Comparison of ENCODE assay signal across 30 cellular contexts in genomic region chr1:227740401-227740960, GRCh38. TPM values are rescaled to one million over a fixed set of nuclear protein-coding genes. Genes with fewer than 3 reads are reported as not detected.
DNase-seq lines count a peak whose midpoint lies in the region; ATAC-seq, FAIRE-seq and TF ChIP-seq lines count a peak whose summit lies in the region.
"Had no signal": no experiment of that assay in that cellular context is flagged by ENCODE, and none has a peak within 500 bp of the region (broad histone marks: within the 10 kb centered on the region; RNA-seq: fewer than 3 reads in every experiment).

No MANE protein-coding gene starts in this region.

- H3K9me3 Mint-ChIP-seq in CD4-positive, alpha-beta T cell: no peaks in the 10 kb centered on the region
- no peaks in the 10 kb centered on the region for H3K9me3 Mint-ChIP-seq in CD8-positive, alpha-beta T cell
- no peaks in the 10 kb centered on the region for H3K9me3 Mint-ChIP-seq in astrocyte (ENCODE audit: unreplicated experiment)
- no peaks in the 10 kb centered on the region for H3K9me3 Mint-ChIP-seq in neural progenitor cell
- H3K9me3 Mint-ChIP-seq: activated naive CD8-positive, alpha-beta T cell treated with anti-CD3 and anti-CD28 coated beads, Interleukin-2, amount 10 ng/mL, durations not matched to agents 7 days and 5 days; dendritic cell treated with granulocyte-macrophage colony-stimulating factor and Interleukin-4, amounts not matched to agents 40 ng/mL and 50 ng/mL, for 4 days; endodermal cell; HFFc6; stimulated activated memory B cell treated with anti-CD40 and anti-IgM and Interleukin-4, amounts not matched to agents 10 μg/mL and 1 μg/mL and 100 μg/mL, for 72 hours had no signal

- H3K27me3 Mint-ChIP-seq in CD4-positive, alpha-beta T cell: no peaks in the 10 kb centered on the region
- H3K27me3 Mint-ChIP-seq in CD8-positive, alpha-beta T cell (ENCODE audit: low read depth): no peaks in the 10 kb centered on the region
- no peaks in the 10 kb centered on the region for H3K27me3 Mint-ChIP-seq in astrocyte (ENCODE audit: low read depth, unreplicated experiment)
- peaks cover 11% of the 10 kb centered on the region for H3K27me3 Mint-ChIP-seq in neural progenitor cell (ENCODE audit: insufficient read depth, low read depth)
- H3K27me3 Mint-ChIP-seq: activated naive CD8-positive, alpha-beta T cell treated with anti-CD3 and anti-CD28 coated beads, Interleukin-2, amount 10 ng/mL, durations not matched to agents 7 days and 5 days; dendritic cell treated with granulocyte-macrophage colony-stimulating factor and Interleukin-4, amounts not matched to agents 40 ng/mL and 50 ng/mL, for 4 days; stimulated activated memory B cell treated with anti-CD40 and anti-IgM and Interleukin-4, amounts not matched to agents 10 μg/mL and 1 μg/mL and 100 μg/mL, for 72 hours had no signal

- no peaks in the 10 kb centered on the region for H3F3A ChIP-seq in neural progenitor cell (ENCODE audit: low read depth)

- H3K4me3 Mint-ChIP-seq in CD4-positive, alpha-beta T cell: peak overlapping the region; percentile 71
- H3K4me3 Mint-ChIP-seq in CD8-positive, alpha-beta T cell: peak overlapping the region; percentile 26
- H3K4me3 Mint-ChIP-seq in astrocyte (ENCODE audit: unreplicated experiment) (peak overlapping the region; percentile 12), neural progenitor cell (peak overlapping the region; percentile 68)
- H3K4me3 Mint-ChIP-seq: activated naive CD8-positive, alpha-beta T cell treated with anti-CD3 and anti-CD28 coated beads, Interleukin-2, amount 10 ng/mL, durations not matched to agents 7 days and 5 days; dendritic cell treated with granulocyte-macrophage colony-stimulating factor and Interleukin-4, amounts not matched to agents 40 ng/mL and 50 ng/mL, for 4 days; endodermal cell; HFFc6; stimulated activated memory B cell treated with anti-CD40 and anti-IgM and Interleukin-4, amounts not matched to agents 10 μg/mL and 1 μg/mL and 100 μg/mL, for 72 hours had no signal

- peaks cover 17% of the 10 kb centered on the region for H3K4me1 ChIP-seq in CD8-positive, alpha-beta T cell (ENCODE audit: insufficient read depth, low read length)
- H3K4me1 ChIP-seq in astrocyte (ENCODE audit: insufficient read depth, low read length) (no peaks in the 10 kb centered on the region), neural progenitor cell (no peaks in the 10 kb centered on the region)
- H3K4me1 ChIP-seq: foreskin keratinocyte had no signal

- POLR2A ChIA-PET in CD4-positive, alpha-beta T cell (lab: Charles Lee): interaction anchor here (1.1 kb wide), 1 partner anchor 18 kb away, joined by 4 read pairs; no protein-coding TSS in a partner anchor
- POLR2A ChIA-PET in CD8-positive, alpha-beta T cell (lab: Charles Lee): no interaction called here

- H4K20me1 ChIP-seq in astrocyte (ENCODE audit: insufficient read depth, low read length): peaks cover 91% of the 10 kb centered on the region
- H4K20me1 ChIP-seq in neural progenitor cell (ENCODE audit: low read depth): peaks cover 75% of the 10 kb centered on the region

- H3K27ac Mint-ChIP-seq in CD4-positive, alpha-beta T cell: peak overlapping the region; percentile 17
- H3K27ac Mint-ChIP-seq in CD8-positive, alpha-beta T cell: peak overlapping the region; percentile 37
- H3K27ac Mint-ChIP-seq in astrocyte (ENCODE audit: unreplicated experiment) (peak overlapping the region; percentile 4), neural progenitor cell (peak overlapping the region; percentile 94)

- H3K36me3 Mint-ChIP-seq in CD4-positive, alpha-beta T cell (ENCODE audit: low read depth): peaks cover 5% of the 10 kb centered on the region
- H3K36me3 Mint-ChIP-seq in CD8-positive, alpha-beta T cell: peaks cover 19% of the 10 kb centered on the region
- H3K36me3 Mint-ChIP-seq in astrocyte (ENCODE audit: low read depth, unreplicated experiment) (peaks cover 7% of the 10 kb centered on the region), neural progenitor cell (peaks cover 4% of the 10 kb centered on the region)

- no peak overlapping the region for H3K4me3 ChIP-seq in CD8-positive, alpha-beta T cell (ENCODE audit: low read depth, low read length)
- no peak overlapping the region for H3K4me3 ChIP-seq in astrocyte (ENCODE audit: insufficient read depth, low read depth, low read length)
- no peak overlapping the region for H3K4me3 ChIP-seq in neural progenitor cell
- H3K4me3 ChIP-seq: ascending aorta, BLaER1, esophagus muscularis mucosa, heart left ventricle, left ventricle myocardium inferior, SK-N-MC, upper lobe of right lung had no signal

- no peaks in the 10 kb centered on the region for H3K9me3 ChIP-seq in CD4-positive, alpha-beta T cell (ENCODE audit: control insufficient read depth, low read length)
- no peaks in the 10 kb centered on the region for H3K9me3 ChIP-seq in CD8-positive, alpha-beta T cell (ENCODE audit: low read length)
- H3K9me3 ChIP-seq in astrocyte (ENCODE audit: insufficient read depth, low read depth, low read length) (no peaks in the 10 kb centered on the region), neural progenitor cell (ENCODE audit: low read depth) (no peaks in the 10 kb centered on the region)
- H3K9me3 ChIP-seq: ascending aorta, BLaER1, esophagus muscularis mucosa, heart left ventricle, left ventricle myocardium inferior, upper lobe of right lung had no signal

- TF ChIP-seq CTCF in CD4-positive, alpha-beta T cell (IDR thresholded peaks at IDR 0.05): no peak
- TF ChIP-seq CTCF in CD8-positive, alpha-beta T cell (IDR thresholded peaks at IDR 0.05): no peak
- no peak for TF ChIP-seq CTCF in astrocyte (IDR thresholded peaks at IDR 0.05; ENCODE audit: insufficient read depth, low read depth, low read length)
- TF ChIP-seq CTCF in neural progenitor cell (IDR thresholded peaks at IDR 0.05): no peak

- no peak for FAIRE-seq in astrocyte (lab: Jason Lieb, UNC)
- no peak for FAIRE-seq in GM12892 (lab: Jason Lieb, UNC)
- FAIRE-seq: keratinocyte had no signal

- no peak for DNase-seq in CD4-positive, alpha-beta T cell
- DNase-seq in CD8-positive, alpha-beta T cell: no peak
- DNase-seq in astrocyte (ENCODE audit: low read depth) (no peak), neural progenitor cell (ENCODE audit: low spot score) (no peak), GM12892 (ENCODE audit: insufficient read length) (no peak), H4 (ENCODE audit: low spot score) (no peak)
- DNase-seq: activated CD4-positive, alpha-beta T cell treated with anti-CD3 and anti-CD28 coated beads, Interleukin-2, amount 50 U/mL, for 4 hours; activated CD4-positive, CD25-positive, alpha-beta regulatory T cell; activated naive CD8-positive, alpha-beta T cell treated with anti-CD3 and anti-CD28 coated beads, Interleukin-2, amount 10 ng/mL, durations not matched to agents 7 days and 5 days; caudate nucleus; DMS79 treated with DMSO at 0.1 percent for 48 hours; endodermal cell; foreskin keratinocyte; GDM1; heart left ventricle; HFFc6; left ventricle myocardium inferior; NCI-H1105 treated with DMSO at 0.1 percent for 48 hours; NCI-H1930; NCI-H524 treated with DMSO at 0.1 percent for 48 hours; T-helper 1 cell; upper lobe of right lung had no signal

- H3K27me3 ChIP-seq in CD4-positive, alpha-beta T cell (ENCODE audit: control insufficient read depth, insufficient read depth, low read length): no peaks in the 10 kb centered on the region
- no peaks in the 10 kb centered on the region for H3K27me3 ChIP-seq in CD8-positive, alpha-beta T cell (ENCODE audit: insufficient read depth, low read length)
- H3K27me3 ChIP-seq in astrocyte (ENCODE audit: insufficient read depth, low read length): no peaks in the 10 kb centered on the region
- H3K27me3 ChIP-seq in neural progenitor cell: no peaks in the 10 kb centered on the region
- H3K27me3 ChIP-seq: ascending aorta, BLaER1, esophagus muscularis mucosa, foreskin keratinocyte, heart left ventricle, upper lobe of right lung had no signal

- H2AFZ ChIP-seq in astrocyte (ENCODE audit: low read depth, low read length) (no peak overlapping the region), neural progenitor cell (replicated peaks) (no peak overlapping the region)

- peaks cover 73% of the 10 kb centered on the region for H3K4me1 Mint-ChIP-seq in CD4-positive, alpha-beta T cell (ENCODE audit: low read depth)
- peaks cover 72% of the 10 kb centered on the region for H3K4me1 Mint-ChIP-seq in CD8-positive, alpha-beta T cell (ENCODE audit: low read depth)
- H3K4me1 Mint-ChIP-seq in astrocyte (ENCODE audit: low read depth, unreplicated experiment) (peaks cover 3% of the 10 kb centered on the region), neural progenitor cell (peaks cover 11% of the 10 kb centered on the region)

- intact Hi-C loops in CD4-positive, alpha-beta T cell (cut with DNase I, micrococcal nuclease): no loop called here
- intact Hi-C loops in CD8-positive, alpha-beta T cell (cut with DNase I, micrococcal nuclease): no loop called here

- H3K4me2 ChIP-seq in astrocyte (ENCODE audit: low read length) (no peak overlapping the region), neural progenitor cell (no peak overlapping the region)
- H3K4me2 ChIP-seq: BLaER1 had no signal

- H3K79me2 ChIP-seq in astrocyte (ENCODE audit: insufficient read depth, low read length): peaks cover 95% of the 10 kb centered on the region
- H3K79me2 ChIP-seq in neural progenitor cell (ENCODE audit: low read depth): peaks cover 99% of the 10 kb centered on the region

- TF ChIP-seq POLR2A in GM12892 (IDR thresholded peaks at IDR 0.05; ENCODE audit: low read depth, low read length): no peak

- no peak overlapping the region for H3K9ac ChIP-seq in astrocyte (ENCODE audit: low read length)
- H3K9ac ChIP-seq in neural progenitor cell: no peak overlapping the region
- H3K9ac ChIP-seq: BLaER1 had no signal

- CTCF ChIA-PET in CD4-positive, alpha-beta T cell (lab: Charles Lee): no interaction called here
- CTCF ChIA-PET in CD8-positive, alpha-beta T cell (lab: Charles Lee): no interaction called here

- no peak for ATAC-seq in CD4-positive, alpha-beta T cell (ENCODE audit: poor library complexity)
- ATAC-seq in CD8-positive, alpha-beta T cell: no peak
- no peak for ATAC-seq in GM19324 (IDR thresholded peaks at IDR 0.05; ENCODE audit: low FRiP score, unreplicated experiment)
- ATAC-seq: foreskin keratinocyte, heart left ventricle, upper lobe of right lung had no signal

- no peak overlapping the region for H3K27ac ChIP-seq in CD4-positive, alpha-beta T cell (ENCODE audit: low read depth, low read length)
- H3K27ac ChIP-seq in CD8-positive, alpha-beta T cell (ENCODE audit: low read depth, low read length): no peak overlapping the region
- H3K27ac ChIP-seq in astrocyte (ENCODE audit: low read depth, low read length) (no peak overlapping the region), neural progenitor cell (no peak overlapping the region)
- H3K27ac ChIP-seq: ascending aorta, BLaER1, esophagus muscularis mucosa, foreskin keratinocyte, left ventricle myocardium inferior, SK-N-MC, upper lobe of right lung had no signal

- no peaks in the 10 kb centered on the region for H3K36me3 ChIP-seq in CD8-positive, alpha-beta T cell (ENCODE audit: insufficient read depth, low read length)
- H3K36me3 ChIP-seq in astrocyte (ENCODE audit: insufficient read depth, low read length) (no peaks in the 10 kb centered on the region), neural progenitor cell (no peaks in the 10 kb centered on the region)
- H3K36me3 ChIP-seq: ascending aorta, upper lobe of right lung had no signal

RNA-seq across cellular contexts. Expression of gene SNAP47, which starts 5.2 kb away (rescaled TPM):
- 10 to 100 TPM; 12.8 to 14.0 TPM for total RNA-seq in CD4-positive, alpha-beta T cell
- total RNA-seq in CD8-positive, alpha-beta T cell: 10 to 100 TPM; 11.0 to 13.8 TPM
- total RNA-seq in astrocyte: 31.6 and 31.9 TPM in 2 replicates
- total RNA-seq in neural progenitor cell (ENCODE audit: low replicate concordance): 52.8 and 54.8 TPM in 2 replicates
- polyA plus RNA-seq in GM12892 (2012; ENCODE audit: missing spikeins): 22.3 TPM
- 61.3 and 61.6 TPM in 2 replicates for total RNA-seq in H4 (2014; rRNA removed; shearing (Covaris generic))

RNA-seq across cellular contexts. Expression of gene JMJD4, which starts 5.4 kb away (rescaled TPM):
- 10 to 100 TPM; 11.4 to 11.9 TPM for total RNA-seq in CD4-positive, alpha-beta T cell
- total RNA-seq in CD8-positive, alpha-beta T cell: 1 to 10 TPM; 7.4 to 9.5 TPM
- 17.5 and 18.5 TPM in 2 replicates for total RNA-seq in astrocyte
- 7.5 and 13.6 TPM in 2 replicates for total RNA-seq in neural progenitor cell (ENCODE audit: low replicate concordance)
- polyA plus RNA-seq in GM12892 (2012; ENCODE audit: missing spikeins): 8.5 TPM
- total RNA-seq in H4 (2014; rRNA removed; shearing (Covaris generic)): 15.1 and 19.7 TPM in 2 replicates

Comparison
In these comparisons a context has a peak if more than half of its experiments do, and no peak if none do; other contexts are left out.
1. H3K27ac Mint-ChIP-seq: peak in every context shown above with its lines; median percentile 94 in neural progenitor cell; 37 in CD8-positive, alpha-beta T cell; 17 in CD4-positive, alpha-beta T cell; 4 in astrocyte.
2. H3K4me3 Mint-ChIP-seq: peak in every context shown above with its lines; median percentile 71 in CD4-positive, alpha-beta T cell; 68 in neural progenitor cell; 26 in CD8-positive, alpha-beta T cell; 12 in astrocyte.